Comparison of ENCODE assay signal across 8 cellular contexts in genomic region chr5:14946813-14947640, GRCh38.
A peak's percentile ranks its signal among the peaks of the same experiment; 100 is the strongest.
DNase-seq lines count a peak whose midpoint lies in the region; ATAC-seq and TF ChIP-seq lines count a peak whose summit lies in the region.

No MANE protein-coding gene starts in this region.

- H3K4me1 ChIP-seq in adrenal gland (replicated peaks in 1 of 2) (no peaks in the 10 kb centered on the region), left lung (no peaks in the 10 kb centered on the region), SJCRH30 (no peaks in the 10 kb centered on the region)

- peak; percentile 57 for TF ChIP-seq CTCF in GM12864 (IDR thresholded peaks at IDR 0.05; ENCODE audit: low read depth, low read length, missing control alignments)
- TF ChIP-seq CTCF in adrenal gland (IDR thresholded peaks at IDR 0.05): peak in 4 of 6 experiments; percentile 25 to 38 (median 28)
- TF ChIP-seq CTCF in left lung (IDR thresholded peaks at IDR 0.05): peak in 1 of 2 donors; percentile 19

- H3K27ac ChIP-seq in adrenal gland (no peak overlapping the region), left lung (no peak overlapping the region), SJCRH30 (no peak overlapping the region)

- ATAC-seq in HG02759 (IDR thresholded peaks at IDR 0.05; ENCODE audit: unreplicated experiment) (peak; percentile 76), left lung (peak; percentile 79), HG02970 (IDR thresholded peaks at IDR 0.05; ENCODE audit: low FRiP score, unreplicated experiment) (no peak)

- 33 to 42% (median 39%) methylated on average over 4 of the region's 4 CpGs for WGBS in adrenal gland, 4 donors

- no peaks in the 10 kb centered on the region for H3K36me3 ChIP-seq in adrenal gland (replicated peaks in 1 of 2)
- no peaks in the 10 kb centered on the region for H3K36me3 ChIP-seq in left lung
- no peaks in the 10 kb centered on the region for H3K36me3 ChIP-seq in SJCRH30

- no peaks in the 10 kb centered on the region for H3K27me3 ChIP-seq in adrenal gland
- no peaks in the 10 kb centered on the region for H3K27me3 ChIP-seq in left lung
- no peaks in the 10 kb centered on the region for H3K27me3 ChIP-seq in SJCRH30

- no peak for TF ChIP-seq POLR2A in adrenal gland (IDR thresholded peaks at IDR 0.05)

- DNase-seq in AG08395 (ENCODE audit: low spot score) (peak; percentile 24), GM12864 (ENCODE audit: low read depth) (no peak), NCI-H748 (lab: John Stamatoyannopoulos, UW; ENCODE audit: unreplicated experiment) (peak; percentile 70), adrenal gland (peak in 1 of 7 donors; percentile 19), left lung (no peak), SJCRH30 (no peak)

- H3K4me3 ChIP-seq in GM12864 (ENCODE audit: low read depth, low read length): no peak overlapping the region
- no peak overlapping the region for H3K4me3 ChIP-seq in adrenal gland
- H3K4me3 ChIP-seq in left lung: no peak overlapping the region
- H3K4me3 ChIP-seq in SJCRH30: no peak overlapping the region

- no peaks in the 10 kb centered on the region for H3K9me3 ChIP-seq in adrenal gland (replicated peaks in 1 of 3)
- H3K9me3 ChIP-seq in left lung: no peaks in the 10 kb centered on the region
- H3K9me3 ChIP-seq in SJCRH30 (replicated peaks): no peaks in the 10 kb centered on the region

- intact Hi-C loops in adrenal gland (cut with DNase I): no loop called here
- intact Hi-C loops in left lung (cut with DNase I): no loop called here

Comparison
In these comparisons a context has a peak if more than half of its experiments do, and no peak if none do; other contexts are left out.
1. DNase-seq: peak in AG08395 (single experiment) and NCI-H748 (single experiment); none in GM12864 (single experiment), left lung (0 of 2) and SJCRH30 (0 of 2).